Comparison of ENCODE assay signal across 1 cellular context in genomic region chr13:42990991-42991891, GRCh38.
A peak's percentile ranks its signal among the peaks of the same experiment; 100 is the strongest.
TF ChIP-seq lines count a peak whose summit lies in the region.

No MANE protein-coding gene starts in this region.

TF ChIP-seq in GM12878, 131 proteins besides CTCF, POLR2A, EP300 and RAD21:
- TF ChIP-seq, protein P1, sequence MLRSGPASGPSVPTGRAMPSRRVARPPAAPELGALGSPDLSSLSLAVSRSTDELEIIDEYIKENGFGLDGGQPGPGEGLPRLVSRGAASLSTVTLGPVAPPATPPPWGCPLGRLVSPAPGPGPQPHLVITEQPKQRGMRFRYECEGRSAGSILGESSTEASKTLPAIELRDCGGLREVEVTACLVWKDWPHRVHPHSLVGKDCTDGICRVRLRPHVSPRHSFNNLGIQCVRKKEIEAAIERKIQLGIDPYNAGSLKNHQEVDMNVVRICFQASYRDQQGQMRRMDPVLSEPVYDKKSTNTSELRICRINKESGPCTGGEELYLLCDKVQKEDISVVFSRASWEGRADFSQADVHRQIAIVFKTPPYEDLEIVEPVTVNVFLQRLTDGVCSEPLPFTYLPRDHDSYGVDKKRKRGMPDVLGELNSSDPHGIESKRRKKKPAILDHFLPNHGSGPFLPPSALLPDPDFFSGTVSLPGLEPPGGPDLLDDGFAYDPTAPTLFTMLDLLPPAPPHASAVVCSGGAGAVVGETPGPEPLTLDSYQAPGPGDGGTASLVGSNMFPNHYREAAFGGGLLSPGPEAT (IDR thresholded peaks at IDR 0.05; ENCODE audit: low read depth), result no peak
- TF ChIP-seq NFIC (IDR thresholded peaks at IDR 0.05; ENCODE audit: low read depth, low read length) (no peak), ZBTB33 (IDR thresholded peaks at IDR 0.05) (peak; percentile 66; the same call in 1 of the 2 replicates), BMI1 (IDR thresholded peaks at IDR 0.05; ENCODE audit: borderline replicate concordance) (no peak), MLLT1 (IDR thresholded peaks at IDR 0.05) (peak; percentile 98), NKRF (conservative IDR thresholded peaks at IDR 0.05) (0 out of 2 replicates have a peak, but pooled peaks have one; percentile 38), ZNF24 (IDR thresholded peaks at IDR 0.05) (no peak), SMARCA5 (IDR thresholded peaks at IDR 0.05) (0 out of 2 replicates have a peak, but pooled peaks have one; percentile 16), PAX5 (IDR thresholded peaks at IDR 0.05; ENCODE audit: borderline replicate concordance, low read depth, low read length) (peak; percentile 39; the same call in 1 of the 2 replicates), ETV6 (conservative IDR thresholded peaks at IDR 0.05 in 1 of 2, IDR thresholded peaks at IDR 0.05 in 1 of 2; ENCODE audit: borderline replicate concordance in 1 of 2, low read depth in 1 of 2) (peak in 1 of 2 experiments; percentile 4; a peak in 1 of 4 replicates), SUZ12 (IDR thresholded peaks at IDR 0.05; ENCODE audit: unreplicated experiment) (no peak), RCOR1 (conservative IDR thresholded peaks at IDR 0.05; ENCODE audit: low read depth, low read length) (no peak), TCF12 (IDR thresholded peaks at IDR 0.05; ENCODE audit: low read depth, low read length) (no peak), POLR2AphosphoS5 (IDR thresholded peaks at IDR 0.05; ENCODE audit: low read length) (peak; percentile 57; the same call in 1 of the 2 replicates), HDAC6 (IDR thresholded peaks at IDR 0.05; ENCODE audit: unreplicated experiment) (no peak), BHLHE40 (IDR thresholded peaks at IDR 0.05; ENCODE audit: borderline replicate concordance in 1 of 2, low read depth in 2 of 2, low read length in 1 of 2) (peak in 1 of 2 experiments; percentile 79; a peak in 2 of 4 replicates)
- TF ChIP-seq, protein P2, sequence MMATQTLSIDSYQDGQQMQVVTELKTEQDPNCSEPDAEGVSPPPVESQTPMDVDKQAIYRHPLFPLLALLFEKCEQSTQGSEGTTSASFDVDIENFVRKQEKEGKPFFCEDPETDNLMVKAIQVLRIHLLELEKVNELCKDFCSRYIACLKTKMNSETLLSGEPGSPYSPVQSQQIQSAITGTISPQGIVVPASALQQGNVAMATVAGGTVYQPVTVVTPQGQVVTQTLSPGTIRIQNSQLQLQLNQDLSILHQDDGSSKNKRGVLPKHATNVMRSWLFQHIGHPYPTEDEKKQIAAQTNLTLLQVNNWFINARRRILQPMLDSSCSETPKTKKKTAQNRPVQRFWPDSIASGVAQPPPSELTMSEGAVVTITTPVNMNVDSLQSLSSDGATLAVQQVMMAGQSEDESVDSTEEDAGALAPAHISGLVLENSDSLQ (IDR thresholded peaks at IDR 0.05), result no peak
- TF ChIP-seq, protein P3, sequence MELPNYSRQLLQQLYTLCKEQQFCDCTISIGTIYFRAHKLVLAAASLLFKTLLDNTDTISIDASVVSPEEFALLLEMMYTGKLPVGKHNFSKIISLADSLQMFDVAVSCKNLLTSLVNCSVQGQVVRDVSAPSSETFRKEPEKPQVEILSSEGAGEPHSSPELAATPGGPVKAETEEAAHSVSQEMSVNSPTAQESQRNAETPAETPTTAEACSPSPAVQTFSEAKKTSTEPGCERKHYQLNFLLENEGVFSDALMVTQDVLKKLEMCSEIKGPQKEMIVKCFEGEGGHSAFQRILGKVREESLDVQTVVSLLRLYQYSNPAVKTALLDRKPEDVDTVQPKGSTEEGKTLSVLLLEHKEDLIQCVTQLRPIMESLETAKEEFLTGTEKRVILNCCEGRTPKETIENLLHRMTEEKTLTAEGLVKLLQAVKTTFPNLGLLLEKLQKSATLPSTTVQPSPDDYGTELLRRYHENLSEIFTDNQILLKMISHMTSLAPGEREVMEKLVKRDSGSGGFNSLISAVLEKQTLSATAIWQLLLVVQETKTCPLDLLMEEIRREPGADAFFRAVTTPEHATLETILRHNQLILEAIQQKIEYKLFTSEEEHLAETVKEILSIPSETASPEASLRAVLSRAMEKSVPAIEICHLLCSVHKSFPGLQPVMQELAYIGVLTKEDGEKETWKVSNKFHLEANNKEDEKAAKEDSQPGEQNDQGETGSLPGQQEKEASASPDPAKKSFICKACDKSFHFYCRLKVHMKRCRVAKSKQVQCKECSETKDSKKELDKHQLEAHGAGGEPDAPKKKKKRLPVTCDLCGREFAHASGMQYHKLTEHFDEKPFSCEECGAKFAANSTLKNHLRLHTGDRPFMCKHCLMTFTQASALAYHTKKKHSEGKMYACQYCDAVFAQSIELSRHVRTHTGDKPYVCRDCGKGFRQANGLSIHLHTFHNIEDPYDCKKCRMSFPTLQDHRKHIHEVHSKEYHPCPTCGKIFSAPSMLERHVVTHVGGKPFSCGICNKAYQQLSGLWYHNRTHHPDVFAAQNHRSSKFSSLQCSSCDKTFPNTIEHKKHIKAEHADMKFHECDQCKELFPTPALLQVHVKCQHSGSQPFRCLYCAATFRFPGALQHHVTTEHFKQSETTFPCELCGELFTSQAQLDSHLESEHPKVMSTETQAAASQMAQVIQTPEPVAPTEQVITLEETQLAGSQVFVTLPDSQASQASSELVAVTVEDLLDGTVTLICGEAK (IDR thresholded peaks at IDR 0.05; ENCODE audit: borderline replicate concordance), result 0 out of 2 replicates have a peak, but pooled peaks have one; percentile 27
